ENCODE assay signal across 1 cellular context in the genomic region with DNA sequence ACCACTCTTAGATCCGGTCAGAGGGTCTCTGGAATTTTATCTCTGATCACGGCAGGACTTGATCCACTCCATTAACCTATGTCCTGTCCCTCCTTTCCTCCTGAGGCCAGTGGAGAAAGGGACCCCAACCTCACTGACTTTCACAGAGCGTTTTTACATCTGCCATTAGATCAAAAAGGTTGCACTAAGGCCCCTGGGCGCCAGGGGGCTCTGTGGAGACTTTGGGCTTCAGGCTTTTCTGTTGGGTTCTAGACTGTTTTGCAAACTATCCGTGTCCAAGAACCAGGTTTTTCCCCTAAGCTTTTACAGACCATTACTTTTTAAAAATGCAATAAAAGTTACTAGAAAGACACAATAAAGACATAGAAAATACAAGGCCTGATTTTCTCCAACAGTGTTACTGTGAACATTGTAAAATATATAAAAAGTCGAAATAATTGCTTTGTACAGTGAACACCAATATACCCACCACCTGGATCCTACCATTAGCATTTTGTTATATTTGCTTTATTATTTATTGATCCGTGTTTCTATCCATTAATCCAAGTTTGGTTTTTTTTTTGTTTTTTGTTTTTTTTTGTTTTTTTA.
TF ChIP-seq lines count a peak whose summit lies in the region.

No MANE protein-coding gene starts in this region.

TF ChIP-seq in endothelial cell of umbilical vein, 7 proteins besides CTCF, POLR2A, EP300 and RAD21 (continued from another document):
- TF ChIP-seq GATA2 (IDR thresholded peaks at IDR 0.05; ENCODE audit: insufficient read depth, insufficient read length, low read depth, low read length), result no peak
TF ChIP-seq in endothelial cell of umbilical vein: peak in this region for 0.
